8 cellular contexts compared by ENCODE assay signal in the genomic region with DNA sequence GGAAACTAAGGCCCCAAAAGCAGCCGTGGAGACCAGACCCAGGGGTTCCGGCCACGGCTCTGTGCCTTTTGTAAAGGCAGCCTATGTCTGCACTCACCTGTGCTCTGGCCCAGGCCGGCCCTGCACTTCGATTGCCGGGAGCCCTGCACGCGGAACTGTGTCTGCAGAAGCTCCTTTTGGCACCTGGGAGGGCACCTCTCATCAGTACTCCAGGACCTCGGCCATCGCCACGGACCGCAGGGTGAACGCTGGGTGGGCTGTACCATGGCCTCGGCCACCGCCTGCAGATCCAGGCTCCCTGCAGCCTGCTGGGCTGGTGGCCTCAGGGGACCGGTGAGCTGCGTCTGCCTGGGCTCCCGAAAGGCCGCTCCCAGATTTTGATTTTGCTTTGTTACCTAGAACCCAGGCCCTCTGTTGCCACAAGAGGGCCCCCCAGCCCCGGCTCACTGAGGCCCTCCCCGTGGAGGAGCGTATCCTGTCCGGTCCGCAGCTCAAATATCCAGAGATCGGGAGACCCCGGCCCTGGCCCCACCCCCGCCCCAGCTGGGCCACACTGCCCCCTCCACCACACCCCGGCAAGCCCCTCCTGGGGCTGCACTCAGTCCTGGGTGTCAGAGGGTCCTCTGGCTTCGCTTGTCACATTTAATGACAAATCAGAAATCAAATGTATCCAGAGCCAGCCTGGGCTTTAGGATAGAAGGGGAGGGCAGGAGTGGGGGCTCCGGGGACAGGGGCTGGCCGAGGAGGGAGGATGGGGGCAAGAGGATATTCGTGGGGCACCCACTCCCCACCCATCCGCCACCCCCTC.
DNase-seq lines count a peak whose midpoint lies in the region; ATAC-seq and TF ChIP-seq lines count a peak whose summit lies in the region.

No MANE protein-coding gene starts in this region.

- peak; percentile 61 to 93 (median 92) for ATAC-seq in heart left ventricle
- no peak for ATAC-seq in HG02571 (IDR thresholded peaks at IDR 0.05; ENCODE audit: unreplicated experiment)

- 14 to 25% (median 20%) methylated on average over 22 to 33 of the region's 33 CpGs for WGBS in heart left ventricle, 4 donors
- WGBS in prostate gland = 22% methylated on average over 33 of the region's 33 CpGs

- H3K36me3 ChIP-seq in heart left ventricle = no peaks in the 10 kb centered on the region
- H3K36me3 ChIP-seq in prostate gland = no peaks in the 10 kb centered on the region
- H3K36me3 ChIP-seq in uterus = no peaks in the 10 kb centered on the region

- TF ChIP-seq CTCF in LNCaP clone FGC (IDR thresholded peaks at IDR 0.05; ENCODE audit: control insufficient read depth, extremely low read depth, insufficient read depth) = peak; percentile 79
- peak; percentile 72 to 89 (median 82) for TF ChIP-seq CTCF in heart left ventricle (IDR thresholded peaks at IDR 0.05)
- peak; percentile 60 to 80 (median 74) for TF ChIP-seq CTCF in prostate gland (IDR thresholded peaks at IDR 0.05)
- TF ChIP-seq CTCF in uterus (IDR thresholded peaks at IDR 0.05) = peak; percentile 62 to 78 (median 73)

- peak; percentile 23 for DNase-seq in DMS153 (lab: John Stamatoyannopoulos, UW)
- DNase-seq in LNCaP clone FGC (ENCODE audit: low read depth) = peak; percentile 15
- peak; percentile 59 for DNase-seq in SK-MEL-5 (ENCODE audit: low read depth, low spot score)
- DNase-seq in activated naive CD4-positive, alpha-beta T cell treated with anti-CD3 and anti-CD28 coated beads, Interleukin-2, amount 50 U/mL, for 16 hours = peak; percentile 75
- DNase-seq in heart left ventricle = peak; percentile 63 to 83 (median 67)
- peak; percentile 73 for DNase-seq in prostate gland (ENCODE audit: low spot score)
- peak; percentile 53 to 68 for DNase-seq in uterus

- TF ChIP-seq POLR2A in heart left ventricle (IDR thresholded peaks at IDR 0.05) (no peak), prostate gland (IDR thresholded peaks at IDR 0.05) (no peak), uterus (IDR thresholded peaks at IDR 0.05) (no peak)

- peaks cover 0 to 7% (median 4%) of the 10 kb centered on the region in 12 donors for H3K4me1 ChIP-seq in heart left ventricle
- H3K4me1 ChIP-seq in prostate gland (replicated peaks) = no peaks in the 10 kb centered on the region
- no peaks in the 10 kb centered on the region for H3K4me1 ChIP-seq in uterus

- no peak overlapping the region for H3K27ac ChIP-seq in heart left ventricle
- H3K27ac ChIP-seq in prostate gland = no peak overlapping the region
- H3K27ac ChIP-seq in uterus = no peak overlapping the region

- in situ Hi-C loops in SK-MEL-5 (cut with HindIII; ENCODE audit: low pct_unique_long_range_greater_than_20kb, low sequenced_read_pairs) = no loop called here

- H3K27me3 ChIP-seq in heart left ventricle (peaks cover 0 to 21% (median 0%) of the 10 kb centered on the region in 9 donors), prostate gland (replicated peaks; ENCODE audit: insufficient read depth) (no peaks in the 10 kb centered on the region), uterus (no peaks in the 10 kb centered on the region)

- peaks cover 0 to 13% (median 1%) of the 10 kb centered on the region in 12 donors for H3K9me3 ChIP-seq in heart left ventricle
- H3K9me3 ChIP-seq in prostate gland = no peaks in the 10 kb centered on the region
- H3K9me3 ChIP-seq in uterus = no peaks in the 10 kb centered on the region

- intact Hi-C loops in heart left ventricle (cut with DNase I) = loop anchor here in 9 of 10 donors (1.0 to 10.0 kb wide), 8 partner anchors 52 to 239 kb away; partner anchors contain the start of gene PDE9A (in 2 of the 9)
- intact Hi-C loops in prostate gland (cut with DNase I) = loop anchor here (2.0 to 5.0 kb wide), 2 partner anchors 59 to 226 kb away; partner anchors contain the start of gene PDE9A
- intact Hi-C loops in uterus (cut with DNase I; ENCODE audit: low total_unique reads) = no loop called here

- H3K4me3 ChIP-seq in LNCaP clone FGC (ENCODE audit: low read depth, low read length) = no peak overlapping the region
- no peak overlapping the region for H3K4me3 ChIP-seq in heart left ventricle
- H3K4me3 ChIP-seq in prostate gland = no peak overlapping the region
- H3K4me3 ChIP-seq in uterus = no peak overlapping the region

Comparison
In these comparisons a context has a peak if more than half of its experiments do, and no peak if none do; other contexts are left out.
1. DNase-seq: peak in every context shown above with its lines; median percentile 75 in activated naive CD4-positive, alpha-beta T cell treated with anti-CD3 and anti-CD28 coated beads, Interleukin-2, amount 50 U/mL, for 16 hours; 73 in prostate gland; 67 in heart left ventricle; 60 in uterus; 59 in SK-MEL-5; 23 in DMS153; 15 in LNCaP clone FGC.